In genomic region chr9:98532147-98532546, GRCh38 we compare ENCODE assay signal across 23 cellular contexts.
"Had no signal": no experiment of that assay in that cellular context is flagged by ENCODE, and none has a peak within 500 bp of the region (broad histone marks: within the 10 kb centered on the region; RNA-seq: fewer than 3 reads in every experiment).

No MANE protein-coding gene starts in this region.

- DNase-seq: activated CD4-positive, alpha-beta T cell treated with anti-CD3 and anti-CD28 coated beads, Interleukin-2, amount 50 U/mL, for 1 hour; activated CD4-positive, CD25-positive, alpha-beta regulatory T cell; activated CD8-positive, alpha-beta memory T cell treated with anti-CD3 and anti-CD28 coated beads, Interleukin-2, amount 50 U/mL, for 4 hours; activated CD8-positive, alpha-beta T cell treated with anti-CD3 and anti-CD28 coated beads for 36 hours; activated gamma-delta T cell treated with Interleukin-2 at 50 U/mL for 16 hours; activated naive CD4-positive, alpha-beta T cell treated with anti-CD3 and anti-CD28 coated beads, Interleukin-2, amount 10 ng/mL, durations not matched to agents 7 days and 5 days; activated naive CD8-positive, alpha-beta T cell treated with anti-CD3 and anti-CD28 coated beads, Interleukin-2, amount 10 ng/mL, durations not matched to agents 7 days and 5 days; activated T-cell treated with anti-CD3 and anti-CD28 coated beads, Interleukin-2, amount 50 U/mL, for 72 hours; aorta; central memory CD4-positive, alpha-beta T cell; MM.1S; NCI-H1105; NCI-H1436; NCI-H1694 treated with DMSO at 0.1 percent for 48 hours; NCI-H2029 treated with DMSO at 0.1 percent for 48 hours; NCI-H2227 treated with DMSO at 0.1 percent for 48 hours; NCI-H446 treated with DMSO at 0.1 percent for 48 hours; NCI-H524 treated with DMSO at 0.1 percent for 48 hours; NCI-H774; SIG-M5; T-helper 1 cell had no signal

- H3K27ac ChIP-seq: KMS-11, VCaP had no signal

- ATAC-seq: activated CD8-positive, alpha-beta T cell treated with anti-CD3 and anti-CD28 coated beads for 36 hours; activated T-cell treated with anti-CD3 and anti-CD28 coated beads, Interleukin-2, amount 50 U/mL, for 72 hours had no signal
